In genomic region chr7:135977742-135978066, GRCh38 we compare ENCODE assay signal across 8 cellular contexts. TPM values are rescaled to one million over a fixed set of nuclear protein-coding genes. Genes with fewer than 3 reads are reported as not detected.
DNase-seq lines count a peak whose midpoint lies in the region; TF ChIP-seq lines count a peak whose summit lies in the region.

No MANE protein-coding gene starts in this region.

- H4K20me1 ChIP-seq in BLaER1 treated with 17β-estradiol and CSF1 and Interleukin-3, amounts not matched to agents 10 nM and 100 nM = peaks cover 28 to 41% (median 38%) of the 10 kb centered on the region in 11 experiments; a peak in 21 of 22 replicates
- peaks cover 38% of the 10 kb centered on the region for H4K20me1 ChIP-seq in MM.1S (ENCODE audit: insufficient read depth, low read length)

- DNase-seq in MM.1S (no peak), nephron progenitor cell (no peak), superior temporal gyrus (ENCODE audit: extremely low spot score) (no peak), hypothalamus (lab: John Stamatoyannopoulos, UW) (no peak), NCI-H1694 treated with DMSO at 0.1 percent for 48 hours (lab: John Stamatoyannopoulos, UW) (no peak)
- no peak for DNase-seq in activated CD4-positive, alpha-beta T cell treated with anti-CD3 and anti-CD28 coated beads, Interleukin-2, amount 50 U/mL, for 4 hours

- H3K27ac Mint-ChIP-seq in nephron progenitor cell = no peak overlapping the region

- peaks cover 0 to 6% (median 0%) of the 10 kb centered on the region in 11 experiments; a peak in 4 of 22 replicates for H3K9me3 ChIP-seq in BLaER1 treated with 17β-estradiol and CSF1 and Interleukin-3, amounts not matched to agents 10 nM and 100 nM (replicated peaks in 1 of 11)
- no peaks in the 10 kb centered on the region for H3K9me3 ChIP-seq in MM.1S (replicated peaks; ENCODE audit: insufficient read depth, low read length)
- no peaks in the 10 kb centered on the region for H3K9me3 ChIP-seq in ectodermal cell (ENCODE audit: control insufficient read depth, low read length)

- no peaks in the 10 kb centered on the region for H3K27me3 ChIP-seq in BLaER1 treated with 17β-estradiol and CSF1 and Interleukin-3, amounts not matched to agents 10 nM and 100 nM
- H3K27me3 ChIP-seq in MM.1S (replicated peaks; ENCODE audit: insufficient read depth, low read length) = peaks cover 18% of the 10 kb centered on the region
- no peaks in the 10 kb centered on the region for H3K27me3 ChIP-seq in ectodermal cell (ENCODE audit: control insufficient read depth, insufficient read depth, low read length, poor library complexity, severe bottlenecking)

- peak overlapping the region; percentile 100 for H3K4me3 Mint-ChIP-seq in nephron progenitor cell

- peaks cover 44% of the 10 kb centered on the region for H3K79me2 ChIP-seq in MM.1S (ENCODE audit: low read length)

- TF ChIP-seq CTCF in MM.1S (IDR thresholded peaks at IDR 0.05; ENCODE audit: low read length) (no peak), nephron progenitor cell (IDR thresholded peaks at IDR 0.05) (no peak)

- peak overlapping the region in 5 of 11 experiments; percentile 90 to 93 (median 92); a peak in 3 of 22 replicates for H3K9ac ChIP-seq in BLaER1 treated with 17β-estradiol and CSF1 and Interleukin-3, amounts not matched to agents 10 nM and 100 nM
- H3K9ac ChIP-seq in MM.1S (ENCODE audit: low read length) = no peak overlapping the region

- H3K36me3 Mint-ChIP-seq in nephron progenitor cell (ENCODE audit: low read depth) = peaks cover 4% of the 10 kb centered on the region

- H3K27me3 Mint-ChIP-seq in nephron progenitor cell (ENCODE audit: low read depth, poor library complexity) = no peaks in the 10 kb centered on the region

- peaks cover 0 to 29% (median 23%) of the 10 kb centered on the region in 11 experiments; a peak in 16 of 22 replicates for H3K36me3 ChIP-seq in BLaER1 treated with 17β-estradiol and CSF1 and Interleukin-3, amounts not matched to agents 10 nM and 100 nM
- H3K36me3 ChIP-seq in MM.1S (replicated peaks; ENCODE audit: insufficient read depth, low read length) = no peaks in the 10 kb centered on the region
- H3K36me3 ChIP-seq in ectodermal cell (ENCODE audit: control insufficient read depth, insufficient read depth, low read length) = no peaks in the 10 kb centered on the region

- H3K4me1 ChIP-seq in BLaER1 treated with 17β-estradiol and CSF1 and Interleukin-3, amounts not matched to agents 10 nM and 100 nM = peaks cover 41 to 79% (median 55%) of the 10 kb centered on the region in 10 experiments
- H3K4me1 ChIP-seq in MM.1S (ENCODE audit: low read length) = peaks cover 49% of the 10 kb centered on the region
- H3K4me1 ChIP-seq in ectodermal cell (ENCODE audit: control insufficient read depth, insufficient read depth, low read length) = peaks cover 5% of the 10 kb centered on the region

- H2AFZ ChIP-seq in MM.1S (ENCODE audit: low read length) = peak overlapping the region; percentile 11; the same call in 1 of the 2 replicates

- H3K4me2 ChIP-seq in BLaER1 treated with 17β-estradiol and CSF1 and Interleukin-3, amounts not matched to agents 10 nM and 100 nM = peak overlapping the region; percentile 29 to 60 (median 47); a peak in 18 of 22 replicates
- peak overlapping the region; percentile 58 for H3K4me2 ChIP-seq in MM.1S (ENCODE audit: low read depth, low read length)

- no peaks in the 10 kb centered on the region for H3K9me3 Mint-ChIP-seq in nephron progenitor cell

- WGBS in ectodermal cell, 2 experiments = 89% methylated on average over 3 of the region's 6 CpGs

- H3K9me2 ChIP-seq in MM.1S (replicated peaks; ENCODE audit: insufficient read depth, low read length) = no peaks in the 10 kb centered on the region

- H3K4me3 ChIP-seq in BLaER1 treated with 17β-estradiol and CSF1 and Interleukin-3, amounts not matched to agents 10 nM and 100 nM = peak overlapping the region; percentile 83 to 94 (median 88)
- peak overlapping the region; percentile 97 for H3K4me3 ChIP-seq in MM.1S (ENCODE audit: low read length)
- H3K4me3 ChIP-seq in ectodermal cell (ENCODE audit: insufficient read depth, low read depth, low read length) = peak overlapping the region; percentile 62

- peak overlapping the region in 10 of 11 experiments; percentile 85 to 96 (median 94); a peak in 19 of 22 replicates for H3K27ac ChIP-seq in BLaER1 treated with 17β-estradiol and CSF1 and Interleukin-3, amounts not matched to agents 10 nM and 100 nM
- H3K27ac ChIP-seq in MM.1S (ENCODE audit: low read length) = no peak overlapping the region
- H3K27ac ChIP-seq in ectodermal cell (ENCODE audit: insufficient read depth, low read depth, low read length, poor library complexity, severe bottlenecking) = no peak overlapping the region

- H3F3A ChIP-seq in MM.1S (ENCODE audit: insufficient read depth, low read length) = peaks cover 38% of the 10 kb centered on the region

- H3K4me1 Mint-ChIP-seq in nephron progenitor cell = peaks cover 60% of the 10 kb centered on the region

RNA-seq across cellular contexts. Expression of gene MTPN, which starts 0.5 kb away (rescaled TPM):
- 148 TPM for polyA plus RNA-seq in ectodermal cell (2013, experiment 1 of 4)
- polyA plus RNA-seq in ectodermal cell (2013, experiment 2 of 4) = 160 TPM
- 121 TPM for polyA plus RNA-seq in ectodermal cell (2013, experiment 3 of 4)
- polyA plus RNA-seq in ectodermal cell (2013, experiment 4 of 4) = 128 TPM

Comparison
In these comparisons a context has a peak if more than half of its experiments do, and no peak if none do; other contexts are left out.
1. H3K27ac ChIP-seq: peak in BLaER1 treated with 17β-estradiol and CSF1 and Interleukin-3, amounts not matched to agents 10 nM and 100 nM (10 of 11); none in MM.1S (single experiment) and ectodermal cell (single experiment).
2. Peak in every context shown above with its lines, with median percentiles within 50 percentile points of each other: H3K4me3 ChIP-seq.